In the genomic region with DNA sequence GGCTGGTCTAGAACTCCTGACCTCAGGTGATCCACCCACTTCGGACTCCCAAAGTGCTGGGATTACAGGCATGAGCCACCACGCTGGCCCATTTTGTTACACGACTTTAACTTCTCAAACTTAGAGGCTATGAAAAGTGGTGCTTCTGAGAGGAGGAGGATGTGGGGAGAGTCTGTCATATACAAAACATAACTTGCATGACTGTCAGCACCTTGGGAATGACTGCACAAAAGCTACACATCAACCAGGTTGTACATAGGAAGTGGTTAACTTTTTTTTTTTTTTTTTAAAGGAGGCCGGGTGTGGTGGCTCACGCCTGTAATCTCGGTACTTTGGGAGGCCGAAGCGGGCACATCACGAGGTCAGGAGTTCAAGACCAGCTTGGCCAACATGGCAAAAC, we compare ENCODE assay signal across 18 cellular contexts. TPM values are rescaled to one million over a fixed set of nuclear protein-coding genes. Genes with fewer than 3 reads are reported as not detected.
DNase-seq lines count a peak whose midpoint lies in the region; ATAC-seq lines count a peak whose summit lies in the region.
"Had no signal": no experiment of that assay in that cellular context is flagged by ENCODE, and none has a peak within 500 bp of the region (broad histone marks: within the 10 kb centered on the region; RNA-seq: fewer than 3 reads in every experiment).

No MANE protein-coding gene starts in this region.

- H3K4me3 Mint-ChIP-seq in activated CD8-positive, alpha-beta memory T cell treated with anti-CD3 and anti-CD28 coated beads, Interleukin-2, amount 10 ng/mL, durations not matched to agents 7 days and 5 days, result no peak overlapping the region
- no peak overlapping the region for H3K4me3 Mint-ChIP-seq in stimulated activated naive CD8-positive, alpha-beta T cell treated with anti-CD3 and anti-CD28 coated beads, Interleukin-15, amount 100 ng/mL, for 72 hours
- no peak overlapping the region for H3K4me3 Mint-ChIP-seq in activated T-helper 1 cell treated with anti-CD3 and anti-CD28 coated beads, Interleukin-12 subunit alpha, Interleukin-12 subunit beta, Interleukin-2, Interleukin-4 antibody, amounts not matched to agents 30 ng/mL and 10 ng/mL and 1 ng/mL, durations not matched to agents 14 hours and 24 hours and 36 hours
- H3K4me3 Mint-ChIP-seq: B cell had no signal

- intact Hi-C loops in activated T-helper 1 cell treated with anti-CD3 and anti-CD28 coated beads, Interleukin-12 subunit alpha, Interleukin-12 subunit beta, Interleukin-2, Interleukin-4 antibody, amounts not matched to agents 30 ng/mL and 10 ng/mL and 1 ng/mL, durations not matched to agents 14 hours and 24 hours and 36 hours (cut with micrococcal nuclease), result no loop called here

- peaks cover 60% of the 10 kb centered on the region for H3K36me3 Mint-ChIP-seq in activated CD8-positive, alpha-beta memory T cell treated with anti-CD3 and anti-CD28 coated beads, Interleukin-2, amount 10 ng/mL, durations not matched to agents 7 days and 5 days
- peaks cover 54% of the 10 kb centered on the region for H3K36me3 Mint-ChIP-seq in activated T-helper 1 cell treated with anti-CD3 and anti-CD28 coated beads, Interleukin-12 subunit alpha, Interleukin-12 subunit beta, Interleukin-2, Interleukin-4 antibody, amounts not matched to agents 30 ng/mL and 10 ng/mL and 1 ng/mL, durations not matched to agents 14 hours and 24 hours and 36 hours (ENCODE audit: low read depth)

- peaks cover 8% of the 10 kb centered on the region for H3K9me3 Mint-ChIP-seq in activated CD8-positive, alpha-beta memory T cell treated with anti-CD3 and anti-CD28 coated beads, Interleukin-2, amount 10 ng/mL, durations not matched to agents 7 days and 5 days (ENCODE audit: low read depth)
- H3K9me3 Mint-ChIP-seq in stimulated activated naive CD8-positive, alpha-beta T cell treated with anti-CD3 and anti-CD28 coated beads, Interleukin-15, amount 100 ng/mL, for 72 hours, result no peaks in the 10 kb centered on the region
- no peaks in the 10 kb centered on the region for H3K9me3 Mint-ChIP-seq in activated T-helper 1 cell treated with anti-CD3 and anti-CD28 coated beads, Interleukin-12 subunit alpha, Interleukin-12 subunit beta, Interleukin-2, Interleukin-4 antibody, amounts not matched to agents 30 ng/mL and 10 ng/mL and 1 ng/mL, durations not matched to agents 14 hours and 24 hours and 36 hours

- CTCF ChIA-PET in activated CD8-positive, alpha-beta memory T cell treated with anti-CD3 and anti-CD28 coated beads, Interleukin-2, amount 10 ng/mL, durations not matched to agents 7 days and 5 days (lab: Charles Lee), result interaction anchor here (0.7 to 2.9 kb wide), 3 partner anchors 12 to 293 kb away, joined by 3 to 19 read pairs (median 9); no protein-coding TSS in a partner anchor

- H3K4me1 Mint-ChIP-seq in activated CD8-positive, alpha-beta memory T cell treated with anti-CD3 and anti-CD28 coated beads, Interleukin-2, amount 10 ng/mL, durations not matched to agents 7 days and 5 days, result peaks cover 17% of the 10 kb centered on the region
- H3K4me1 Mint-ChIP-seq in stimulated activated naive CD8-positive, alpha-beta T cell treated with anti-CD3 and anti-CD28 coated beads, Interleukin-15, amount 100 ng/mL, for 72 hours, result no peaks in the 10 kb centered on the region
- H3K4me1 Mint-ChIP-seq in activated T-helper 1 cell treated with anti-CD3 and anti-CD28 coated beads, Interleukin-12 subunit alpha, Interleukin-12 subunit beta, Interleukin-2, Interleukin-4 antibody, amounts not matched to agents 30 ng/mL and 10 ng/mL and 1 ng/mL, durations not matched to agents 14 hours and 24 hours and 36 hours (ENCODE audit: low read depth), result peaks cover 11% of the 10 kb centered on the region
- H3K4me1 Mint-ChIP-seq: B cell had no signal

- ATAC-seq in activated CD8-positive, alpha-beta memory T cell treated with anti-CD3 and anti-CD28 coated beads, Interleukin-2, amount 10 ng/mL, durations not matched to agents 7 days and 5 days, result peak; percentile 71
- ATAC-seq in stimulated activated naive CD8-positive, alpha-beta T cell treated with anti-CD3 and anti-CD28 coated beads, Interleukin-15, amount 100 ng/mL, for 72 hours, result peak; percentile 72
- ATAC-seq in stimulated activated naive CD8-positive, alpha-beta T cell treated with anti-CD3 and anti-CD28 coated beads, Interleukin-15, Interleukin-2, amounts not matched to agents 100 U/mL and 50 U/mL, for 24 hours, result no peak
- ATAC-seq in GM21528 (IDR thresholded peaks at IDR 0.05; ENCODE audit: low FRiP score, unreplicated experiment), result no peak
- ATAC-seq: Panc1 had no signal

- peak; percentile 45 for DNase-seq in activated CD8-positive, alpha-beta memory T cell treated with anti-CD3 and anti-CD28 coated beads, Interleukin-2, amount 10 ng/mL, durations not matched to agents 7 days and 5 days
- no peak for DNase-seq in activated CD8-positive, alpha-beta memory T cell treated with anti-CD3 and anti-CD28 coated beads, Interleukin-2, amount 50 U/mL, for 48 hours
- DNase-seq in stimulated activated naive CD8-positive, alpha-beta T cell treated with anti-CD3 and anti-CD28 coated beads, Interleukin-15, amount 100 ng/mL, for 72 hours, result no peak
- DNase-seq in stimulated activated naive CD8-positive, alpha-beta T cell treated with anti-CD3 and anti-CD28 coated beads, Interleukin-15, Interleukin-2, amounts not matched to agents 100 U/mL and 50 U/mL, for 24 hours, result no peak
- no peak for DNase-seq in activated T-helper 1 cell treated with anti-CD3 and anti-CD28 coated beads, Interleukin-12 subunit alpha, Interleukin-12 subunit beta, Interleukin-2, Interleukin-4 antibody, amounts not matched to agents 30 ng/mL and 10 ng/mL and 1 ng/mL, durations not matched to agents 14 hours and 24 hours and 36 hours (ENCODE audit: low spot score)
- no peak for DNase-seq in NCI-H1105 treated with DMSO at 0.1 percent for 48 hours (lab: John Stamatoyannopoulos, UW)
- DNase-seq: DMS79, IMR-90, NCI-H1105, NCI-H1694, NCI-H2081, NCI-H2171, NCI-H524 treated with DMSO at 0.1 percent for 48 hours, NCI-H82, SIG-M5 had no signal

- no peaks in the 10 kb centered on the region for H3K27me3 Mint-ChIP-seq in activated CD8-positive, alpha-beta memory T cell treated with anti-CD3 and anti-CD28 coated beads, Interleukin-2, amount 10 ng/mL, durations not matched to agents 7 days and 5 days
- no peaks in the 10 kb centered on the region for H3K27me3 Mint-ChIP-seq in stimulated activated naive CD8-positive, alpha-beta T cell treated with anti-CD3 and anti-CD28 coated beads, Interleukin-15, amount 100 ng/mL, for 72 hours
- no peaks in the 10 kb centered on the region for H3K27me3 Mint-ChIP-seq in activated T-helper 1 cell treated with anti-CD3 and anti-CD28 coated beads, Interleukin-12 subunit alpha, Interleukin-12 subunit beta, Interleukin-2, Interleukin-4 antibody, amounts not matched to agents 30 ng/mL and 10 ng/mL and 1 ng/mL, durations not matched to agents 14 hours and 24 hours and 36 hours (ENCODE audit: insufficient read depth)
- H3K27me3 Mint-ChIP-seq: B cell had no signal

- H3K27ac Mint-ChIP-seq in activated CD8-positive, alpha-beta memory T cell treated with anti-CD3 and anti-CD28 coated beads, Interleukin-2, amount 10 ng/mL, durations not matched to agents 7 days and 5 days, result peak overlapping the region; percentile 5
- peak overlapping the region in 1 of 2 donors; percentile 72 for H3K27ac Mint-ChIP-seq in stimulated activated naive CD8-positive, alpha-beta T cell treated with anti-CD3 and anti-CD28 coated beads, Interleukin-15, amount 100 ng/mL, for 72 hours
- peak overlapping the region; percentile 56 for H3K27ac Mint-ChIP-seq in activated T-helper 1 cell treated with anti-CD3 and anti-CD28 coated beads, Interleukin-12 subunit alpha, Interleukin-12 subunit beta, Interleukin-2, Interleukin-4 antibody, amounts not matched to agents 30 ng/mL and 10 ng/mL and 1 ng/mL, durations not matched to agents 14 hours and 24 hours and 36 hours
- H3K27ac Mint-ChIP-seq: B cell had no signal

RNA-seq across cellular contexts. Expression of gene GSDME, which starts 43.4 kb away (rescaled TPM):
- total RNA-seq in activated CD8-positive, alpha-beta memory T cell treated with anti-CD3 and anti-CD28 coated beads, Interleukin-2, amount 10 ng/mL, durations not matched to agents 7 days and 5 days, result 1 to 10 TPM in 1 of 2 experiments, under 1 TPM in 1; 0.96 to 4.5 TPM
- total RNA-seq in activated T-helper 1 cell treated with anti-CD3 and anti-CD28 coated beads, Interleukin-12 subunit alpha, Interleukin-12 subunit beta, Interleukin-2, Interleukin-4 antibody, amounts not matched to agents 30 ng/mL and 10 ng/mL and 1 ng/mL, durations not matched to agents 14 hours and 24 hours and 36 hours, result 10.6 and 11.0 TPM in 2 replicates

Comparison
In these comparisons a context has a peak if more than half of its experiments do, and no peak if none do; other contexts are left out.
1. ATAC-seq: peak in activated CD8-positive, alpha-beta memory T cell treated with anti-CD3 and anti-CD28 coated beads, Interleukin-2, amount 10 ng/mL, durations not matched to agents 7 days and 5 days (single experiment) and stimulated activated naive CD8-positive, alpha-beta T cell treated with anti-CD3 and anti-CD28 coated beads, Interleukin-15, amount 100 ng/mL, for 72 hours (single experiment); none in stimulated activated naive CD8-positive, alpha-beta T cell treated with anti-CD3 and anti-CD28 coated beads, Interleukin-15, Interleukin-2, amounts not matched to agents 100 U/mL and 50 U/mL, for 24 hours (single experiment) and GM21528 (single experiment).